In genomic region chr16:2517954-2518605, GRCh38 we compare ENCODE assay signal across 15 cellular contexts. TPM values are rescaled to one million over a fixed set of nuclear protein-coding genes. Genes with fewer than 3 reads are reported as not detected.
A peak's percentile ranks its signal among the peaks of the same experiment; 100 is the strongest.
DNase-seq lines count a peak whose midpoint lies in the region; ATAC-seq and TF ChIP-seq lines count a peak whose summit lies in the region.
"Had no signal": no experiment of that assay in that cellular context is flagged by ENCODE, and none has a peak within 500 bp of the region (broad histone marks: within the 10 kb centered on the region; RNA-seq: fewer than 3 reads in every experiment).

No MANE protein-coding gene starts in this region.

- no peak for TF ChIP-seq RAD21 in liver (IDR thresholded peaks at IDR 0.05)

- TF ChIP-seq CTCF in liver (IDR thresholded peaks at IDR 0.05; ENCODE audit: low read depth, low read length, missing input control) = no peak

- H3K4me3 ChIP-seq in liver (ENCODE audit: low read depth in 1 of 3, low read length in 3 of 3) (no peak overlapping the region), stomach smooth muscle (ENCODE audit: low read length in 2 of 2) (peak overlapping the region; percentile 4 to 15)

- peak overlapping the region; percentile 1 to 22 for H3K27ac ChIP-seq in liver (ENCODE audit: low read depth in 1 of 2, low read length in 2 of 2)
- H3K27ac ChIP-seq in stomach smooth muscle (ENCODE audit: low read length) = peak overlapping the region; percentile 76

- peak overlapping the region; percentile 14 for H3K27ac Mint-ChIP-seq in T-helper 1 cell treated with Interleukin-12 subunit alpha and Interleukin-12 subunit beta and Interleukin-4 antibody, amounts not matched to agents 30 μg/mL and 1 μg/mL, for 36 hours
- peak overlapping the region; percentile 88 for H3K27ac Mint-ChIP-seq in activated naive CD8-positive, alpha-beta T cell treated with anti-CD3 and anti-CD28 coated beads for 36 hours

- no peaks in the 10 kb centered on the region for H3K27me3 ChIP-seq in liver (ENCODE audit: control insufficient read depth in 4 of 4, insufficient read depth in 4 of 4, low read length in 3 of 4)
- H3K27me3 ChIP-seq in stomach smooth muscle (ENCODE audit: control insufficient read depth in 1 of 2, insufficient read depth in 2 of 2, low read length in 2 of 2) = no peaks in the 10 kb centered on the region

- H3K36me3 ChIP-seq in liver (ENCODE audit: control insufficient read depth in 4 of 4, insufficient read depth in 3 of 4, low read depth in 1 of 4, low read length in 3 of 4) (peaks cover 0 to 2% (median 0%) of the 10 kb centered on the region in 4 donors), stomach smooth muscle (ENCODE audit: control insufficient read depth in 2 of 2, insufficient read depth in 2 of 2, low read length in 2 of 2) (no peaks in the 10 kb centered on the region)

- peaks cover 23 to 70% (median 63%) of the 10 kb centered on the region in 4 donors for H3K4me1 ChIP-seq in liver (ENCODE audit: control insufficient read depth in 4 of 4, insufficient read depth in 4 of 4, low read length in 3 of 4)
- peaks cover 66% of the 10 kb centered on the region for H3K4me1 ChIP-seq in stomach smooth muscle (ENCODE audit: control insufficient read depth, insufficient read depth, low read length)

- peaks cover 45% of the 10 kb centered on the region for H3K4me1 Mint-ChIP-seq in T-helper 1 cell treated with Interleukin-12 subunit alpha and Interleukin-12 subunit beta and Interleukin-4 antibody, amounts not matched to agents 30 μg/mL and 1 μg/mL, for 36 hours (ENCODE audit: low read depth)
- peaks cover 45% of the 10 kb centered on the region for H3K4me1 Mint-ChIP-seq in activated naive CD8-positive, alpha-beta T cell treated with anti-CD3 and anti-CD28 coated beads for 36 hours

- H3K9me3 ChIP-seq in liver (ENCODE audit: control insufficient read depth in 4 of 4, low read length in 3 of 4) (no peaks in the 10 kb centered on the region), stomach smooth muscle (ENCODE audit: control insufficient read depth in 2 of 2, low read length in 2 of 2) (no peaks in the 10 kb centered on the region)

- H3K27me3 Mint-ChIP-seq in T-helper 1 cell treated with Interleukin-12 subunit alpha and Interleukin-12 subunit beta and Interleukin-4 antibody, amounts not matched to agents 30 μg/mL and 1 μg/mL, for 36 hours (ENCODE audit: low read depth) = no peaks in the 10 kb centered on the region
- H3K27me3 Mint-ChIP-seq in activated naive CD8-positive, alpha-beta T cell treated with anti-CD3 and anti-CD28 coated beads for 36 hours = no peaks in the 10 kb centered on the region

- H3K9ac ChIP-seq in liver (ENCODE audit: low read depth in 1 of 2, low read length in 2 of 2) = no peak overlapping the region
- peak overlapping the region in 1 of 2 donors; percentile 51 for H3K9ac ChIP-seq in stomach smooth muscle (ENCODE audit: low read length in 2 of 2)

- H3K4me3 Mint-ChIP-seq in T-helper 1 cell treated with Interleukin-12 subunit alpha and Interleukin-12 subunit beta and Interleukin-4 antibody, amounts not matched to agents 30 μg/mL and 1 μg/mL, for 36 hours = no peak overlapping the region
- no peak overlapping the region for H3K4me3 Mint-ChIP-seq in activated naive CD8-positive, alpha-beta T cell treated with anti-CD3 and anti-CD28 coated beads for 36 hours

- ATAC-seq in left lobe of liver (no peak), HG03442 (IDR thresholded peaks at IDR 0.05; ENCODE audit: unreplicated experiment) (no peak)
- ATAC-seq: activated T-cell treated with anti-CD3 and anti-CD28 coated beads, Interleukin-2, amount 50 U/mL, for 72 hours had no signal

- DNase-seq in T-helper 1 cell (no peak), left lobe of liver (ENCODE audit: low spot score) (no peak)
- DNase-seq in activated naive CD8-positive, alpha-beta T cell treated with anti-CD3 and anti-CD28 coated beads for 36 hours = no peak
- DNase-seq in activated CD8-positive, alpha-beta memory T cell treated with anti-CD3 and anti-CD28 coated beads for 24 hours = no peak
- DNase-seq: activated T-cell treated with anti-CD3 and anti-CD28 coated beads, Interleukin-2, amount 50 U/mL, for 72 hours; effector CD4-positive, alpha-beta T cell; HCEC 1CT; NCI-H1105; occipital lobe; T-helper 9 cell had no signal

- WGBS in liver = 60% methylated on average over 12 of the region's 12 CpGs

- H3K9me3 Mint-ChIP-seq in T-helper 1 cell treated with Interleukin-12 subunit alpha and Interleukin-12 subunit beta and Interleukin-4 antibody, amounts not matched to agents 30 μg/mL and 1 μg/mL, for 36 hours = no peaks in the 10 kb centered on the region
- no peaks in the 10 kb centered on the region for H3K9me3 Mint-ChIP-seq in activated naive CD8-positive, alpha-beta T cell treated with anti-CD3 and anti-CD28 coated beads for 36 hours
- H3K9me3 Mint-ChIP-seq: activated T-cell treated with anti-CD3 and anti-CD28 coated beads, Interleukin-2, amount 50 U/mL, for 72 hours had no signal

- H3K36me3 Mint-ChIP-seq in T-helper 1 cell treated with Interleukin-12 subunit alpha and Interleukin-12 subunit beta and Interleukin-4 antibody, amounts not matched to agents 30 μg/mL and 1 μg/mL, for 36 hours (ENCODE audit: low read depth) = peaks cover 9% of the 10 kb centered on the region
- peaks cover 32% of the 10 kb centered on the region for H3K36me3 Mint-ChIP-seq in activated naive CD8-positive, alpha-beta T cell treated with anti-CD3 and anti-CD28 coated beads for 36 hours

TF ChIP-seq in liver, 16 proteins besides CTCF, POLR2A, EP300 and RAD21 (continues in another document):
- no peak for TF ChIP-seq HNF4G (IDR thresholded peaks at IDR 0.05)
- TF ChIP-seq ZBTB33 (IDR thresholded peaks at IDR 0.05) = no peak
- no peak for TF ChIP-seq FOXA1 (IDR thresholded peaks at IDR 0.05)
- TF ChIP-seq NR2F2 (IDR thresholded peaks at IDR 0.05) = no peak
- TF ChIP-seq FOXA2 (IDR thresholded peaks at IDR 0.05) = no peak
- no peak for TF ChIP-seq HNF4A (conservative IDR thresholded peaks at IDR 0.05)
- TF ChIP-seq ATF3 (IDR thresholded peaks at IDR 0.05) = no peak
- no peak for TF ChIP-seq JUND (IDR thresholded peaks at IDR 0.05)
- no peak for TF ChIP-seq RXRA (IDR thresholded peaks at IDR 0.05)
- TF ChIP-seq GABPA (IDR thresholded peaks at IDR 0.05 in 1 of 2, conservative IDR thresholded peaks at IDR 0.05 in 1 of 2) = no peak
- TF ChIP-seq SP1 (IDR thresholded peaks at IDR 0.05) = no peak
- no peak for TF ChIP-seq EGR1 (IDR thresholded peaks at IDR 0.05; ENCODE audit: low read depth in 2 of 2)
- TF ChIP-seq YY1 (IDR thresholded peaks at IDR 0.05) = no peak
- TF ChIP-seq, protein P1, sequence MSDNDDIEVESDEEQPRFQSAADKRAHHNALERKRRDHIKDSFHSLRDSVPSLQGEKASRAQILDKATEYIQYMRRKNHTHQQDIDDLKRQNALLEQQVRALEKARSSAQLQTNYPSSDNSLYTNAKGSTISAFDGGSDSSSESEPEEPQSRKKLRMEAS (IDR thresholded peaks at IDR 0.05) = no peak

RNA-seq across cellular contexts. Expression of gene AMDHD2, which starts 2.1 kb away (rescaled TPM):
- 10 to 100 TPM; 34.6 to 35.4 TPM for total RNA-seq in activated naive CD8-positive, alpha-beta T cell treated with anti-CD3 and anti-CD28 coated beads for 36 hours
- total RNA-seq in liver = 10 to 100 TPM; 20.9 to 25.3 TPM
- polyA plus RNA-seq in liver = 10 to 100 TPM in 1 of 2 donors, 1 to 10 TPM in 1; 7.5 to 10.4 TPM
- total RNA-seq in left lobe of liver = 22.2 TPM

RNA-seq across cellular contexts. Expression of gene ATP6V0C, which starts 4.3 kb away (rescaled TPM):
- 100 to 1,000 TPM; 124 to 125 TPM for total RNA-seq in activated naive CD8-positive, alpha-beta T cell treated with anti-CD3 and anti-CD28 coated beads for 36 hours
- 10 to 100 TPM; 17.6 to 27.3 TPM for total RNA-seq in liver
- polyA plus RNA-seq in liver = 100 to 1,000 TPM in 1 of 2 donors, 10 to 100 TPM in 1; 93.8 to 132 TPM
- 87.0 TPM for total RNA-seq in left lobe of liver

RNA-seq across cellular contexts. Expression of gene CEMP1, which starts 13.1 kb away (rescaled TPM):
- total RNA-seq in activated naive CD8-positive, alpha-beta T cell treated with anti-CD3 and anti-CD28 coated beads for 36 hours = not detected
- total RNA-seq in liver (under 1 TPM; 0.17 to 0.23 TPM), left lobe of liver (0.20 TPM)
- polyA plus RNA-seq in liver = 1 to 10 TPM in 1 of 2 donors, under 1 TPM in 1; 0.06 to 1.6 TPM
- total RNA-seq: A172 had no signal

RNA-seq across cellular contexts. Expression of gene PDPK1, which starts 19.7 kb away (rescaled TPM):
- total RNA-seq in activated naive CD8-positive, alpha-beta T cell treated with anti-CD3 and anti-CD28 coated beads for 36 hours = 10 to 100 TPM; 36.5 to 42.2 TPM
- total RNA-seq in liver (10 to 100 TPM; 20.5 to 28.1 TPM), left lobe of liver (27.4 TPM)
- polyA plus RNA-seq in liver = 10 to 100 TPM; 12.1 to 16.0 TPM

RNA-seq across cellular contexts. Expression of gene TBC1D24, which starts 43.2 kb away (rescaled TPM):
- 10 to 100 TPM; 21.1 to 23.0 TPM for total RNA-seq in activated naive CD8-positive, alpha-beta T cell treated with anti-CD3 and anti-CD28 coated beads for 36 hours
- total RNA-seq in liver = 10 to 100 TPM; 14.6 to 22.3 TPM
- 1 to 10 TPM; 8.4 TPM for polyA plus RNA-seq in liver
- total RNA-seq in left lobe of liver = 32.5 TPM

Comparison
In these comparisons a context has a peak if more than half of its experiments do, and no peak if none do; other contexts are left out.
1. H3K4me3 ChIP-seq: peak in stomach smooth muscle (2 of 2); none in liver (0 of 3).